Comparison of ENCODE assay signal across 15 cellular contexts in genomic region chr6:168303982-168304751, GRCh38. TPM values are rescaled to one million over a fixed set of nuclear protein-coding genes. Genes with fewer than 3 reads are reported as not detected.
A peak's percentile ranks its signal among the peaks of the same experiment; 100 is the strongest.
DNase-seq lines count a peak whose midpoint lies in the region; TF ChIP-seq lines count a peak whose summit lies in the region.
"Had no signal": no experiment of that assay in that cellular context is flagged by ENCODE, and none has a peak within 500 bp of the region (broad histone marks: within the 10 kb centered on the region; RNA-seq: fewer than 3 reads in every experiment).

No MANE protein-coding gene starts in this region.

- no peak overlapping the region for H2AFZ ChIP-seq in PC-9
- H2AFZ ChIP-seq in neural progenitor cell (replicated peaks), result no peak overlapping the region
- H2AFZ ChIP-seq: GM23248 had no signal

- DNase-seq in SK-N-MC (ENCODE audit: low read depth, low spot score) (no peak), caudate nucleus (lab: John Stamatoyannopoulos, UW) (peak in 17 of 61 donors; percentile 21 to 82 (median 58)), nephron progenitor cell (no peak), putamen (ENCODE audit: low spot score) (peak; percentile 78), PC-9 (no peak), neural progenitor cell (ENCODE audit: low spot score) (no peak), NK-92 (lab: John Stamatoyannopoulos, UW; ENCODE audit: unreplicated experiment) (no peak)
- DNase-seq: AML-193; Caco-2; CD4-positive, alpha-beta T cell; GM23248 had no signal

- H3K36me3 Mint-ChIP-seq in nephron progenitor cell (ENCODE audit: low read depth), result peaks cover 6% of the 10 kb centered on the region
- H3K36me3 Mint-ChIP-seq in neural progenitor cell, result no peaks in the 10 kb centered on the region

- H3K4me2 ChIP-seq in PC-9 (no peak overlapping the region), neural progenitor cell (no peak overlapping the region)

- H3K9ac ChIP-seq in SK-N-MC (ENCODE audit: insufficient read length), result no peak overlapping the region
- H3K9ac ChIP-seq in neural progenitor cell, result no peak overlapping the region
- H3K9ac ChIP-seq: GM23248 had no signal

- H3K36me3 ChIP-seq in SK-N-MC (ENCODE audit: insufficient read depth, low read length) (no peaks in the 10 kb centered on the region), PC-9 (ENCODE audit: low read depth) (no peaks in the 10 kb centered on the region), neural progenitor cell (no peaks in the 10 kb centered on the region)
- H3K36me3 ChIP-seq: HAP-1 had no signal

- H4K20me1 ChIP-seq in PC-9 (ENCODE audit: insufficient read depth) (no peaks in the 10 kb centered on the region), neural progenitor cell (ENCODE audit: low read depth) (no peaks in the 10 kb centered on the region)

- peak overlapping the region; percentile 9 for H3K4me3 Mint-ChIP-seq in nephron progenitor cell
- H3K4me3 Mint-ChIP-seq in neural progenitor cell, result no peak overlapping the region
- H3K4me3 Mint-ChIP-seq: CD4-positive, alpha-beta T cell had no signal

- POLR2A ChIA-PET in PC-9 (lab: Charles Lee; ENCODE audit: unreplicated experiment), result no interaction called here

- H3K27ac ChIP-seq in SK-N-MC (peak overlapping the region; percentile 96; the same call in 1 of the 2 replicates), caudate nucleus (ENCODE audit: low read depth, low read length) (peak overlapping the region; percentile 40), PC-9 (no peak overlapping the region), neural progenitor cell (no peak overlapping the region)
- H3K27ac ChIP-seq: C4-2B, GM23248 had no signal

- H3K27me3 ChIP-seq in PC-9 (ENCODE audit: insufficient read depth, low read depth) (peaks cover 100% of the 10 kb centered on the region), neural progenitor cell (peaks cover 47% of the 10 kb centered on the region)

- CTCF ChIA-PET in PC-9 (lab: Charles Lee), result no interaction called here

- TF ChIP-seq CTCF in nephron progenitor cell (IDR thresholded peaks at IDR 0.05) (no peak), PC-9 (conservative IDR thresholded peaks at IDR 0.05) (no peak), neural progenitor cell (IDR thresholded peaks at IDR 0.05) (no peak)

- H3K27ac Mint-ChIP-seq in nephron progenitor cell (no peak overlapping the region), neural progenitor cell (no peak overlapping the region)
- H3K27ac Mint-ChIP-seq: CD4-positive, alpha-beta T cell had no signal

- H3K9me3 Mint-ChIP-seq in nephron progenitor cell, result no peaks in the 10 kb centered on the region
- no peaks in the 10 kb centered on the region for H3K9me3 Mint-ChIP-seq in neural progenitor cell
- H3K9me3 Mint-ChIP-seq: CD4-positive, alpha-beta T cell had no signal

- H3K4me1 ChIP-seq in PC-9 (replicated peaks; ENCODE audit: insufficient read depth) (no peaks in the 10 kb centered on the region), neural progenitor cell (peaks cover 19% of the 10 kb centered on the region)
- H3K4me1 ChIP-seq: HAP-1 had no signal

- H3K27me3 Mint-ChIP-seq in nephron progenitor cell (ENCODE audit: low read depth, poor library complexity), result peaks cover 24% of the 10 kb centered on the region
- H3K27me3 Mint-ChIP-seq in neural progenitor cell (ENCODE audit: insufficient read depth, low read depth), result peaks cover 11% of the 10 kb centered on the region

- no TSS peak for BruUV-seq in PC-9 (replicated peaks; lab: Mats Ljungman, UMichigan)

- H3F3A ChIP-seq in PC-9 (ENCODE audit: insufficient read depth, low read depth) (no peaks in the 10 kb centered on the region), neural progenitor cell (ENCODE audit: low read depth) (peaks cover 20% of the 10 kb centered on the region)

- H3K79me2 ChIP-seq in PC-9 (ENCODE audit: low read depth) (no peaks in the 10 kb centered on the region), neural progenitor cell (ENCODE audit: low read depth) (no peaks in the 10 kb centered on the region)

- H3K4me1 Mint-ChIP-seq in nephron progenitor cell (peaks cover 83% of the 10 kb centered on the region), neural progenitor cell (peaks cover 51% of the 10 kb centered on the region)

- intact Hi-C loops in PC-9 (cut with micrococcal nuclease; ENCODE audit: unreplicated experiment), result no loop called here

- no peaks in the 10 kb centered on the region for H3K9me3 ChIP-seq in SK-N-MC (ENCODE audit: low read depth, low read length)
- no peaks in the 10 kb centered on the region for H3K9me3 ChIP-seq in PC-9 (ENCODE audit: insufficient read depth, low read depth)
- no peaks in the 10 kb centered on the region for H3K9me3 ChIP-seq in neural progenitor cell (ENCODE audit: low read depth)
- H3K9me3 ChIP-seq: Caco-2, HAP-1 had no signal

- no peak overlapping the region for H3K4me3 ChIP-seq in SK-N-MC
- no peak overlapping the region for H3K4me3 ChIP-seq in PC-9
- no peak overlapping the region for H3K4me3 ChIP-seq in neural progenitor cell
- H3K4me3 ChIP-seq: GM23248, HAP-1 had no signal

- H3K9me2 ChIP-seq in PC-9 (ENCODE audit: insufficient read depth), result no peaks in the 10 kb centered on the region

RNA-seq across cellular contexts. Expression of gene DACT2, which starts 15.4 kb away (rescaled TPM):
- total RNA-seq in PC-9 (2021), result not detected in 2 replicates
- 0.36 and 5.5 TPM in 2 replicates for total RNA-seq in neural progenitor cell (ENCODE audit: low replicate concordance)
- total RNA-seq: CD4-positive, alpha-beta T cell; GM23248; H4; HT-29 had no signal

Comparison
In these comparisons a context has a peak if more than half of its experiments do, and no peak if none do; other contexts are left out.
1. H3K27ac ChIP-seq: peak in SK-N-MC (single experiment) and caudate nucleus (single experiment); none in PC-9 (single experiment) and neural progenitor cell (single experiment).